ENCODE assay signal across 1 cellular context in genomic region chr18:50475538-50476193, GRCh38.
A peak's percentile ranks its signal among the peaks of the same experiment; 100 is the strongest.
TF ChIP-seq lines count a peak whose summit lies in the region.

No MANE protein-coding gene starts in this region.

TF ChIP-seq in HepG2, 621 proteins besides CTCF, POLR2A, EP300 and RAD21 (continued from another document and continues in another):
- TF ChIP-seq FOXO1 (CRISPR knock-in tag; IDR thresholded peaks at IDR 0.05) (peak; percentile 41; the same call in 1 of the 2 replicates), IKZF4 (CRISPR knock-in tag; IDR thresholded peaks at IDR 0.05; ENCODE audit: borderline replicate concordance, low read depth, not compliant biosample characterization) (no peak), ZNF331 (CRISPR knock-in tag; IDR thresholded peaks at IDR 0.05) (0 out of 2 replicates have a peak, but pooled peaks have one; percentile 29), ZBTB34 (CRISPR knock-in tag; IDR thresholded peaks at IDR 0.05) (0 out of 2 replicates have a peak, but pooled peaks have one; percentile 26), GATAD2A (CRISPR knock-in tag; IDR thresholded peaks at IDR 0.05) (peak; percentile 65), SNRNP70 (IDR thresholded peaks at IDR 0.05; ENCODE audit: low read depth, low read length) (no peak), RFXAP (CRISPR knock-in tag; IDR thresholded peaks at IDR 0.05; ENCODE audit: borderline replicate concordance) (no peak), MATR3 (CRISPR knock-in tag; IDR thresholded peaks at IDR 0.05) (no peak), ZNF615 (CRISPR knock-in tag; IDR thresholded peaks at IDR 0.05; ENCODE audit: borderline replicate concordance) (no peak), ZFY (CRISPR knock-in tag; IDR thresholded peaks at IDR 0.05) (no peak), SNAPC5 (CRISPR knock-in tag; IDR thresholded peaks at IDR 0.05; ENCODE audit: borderline replicate concordance) (no peak), TAF15 (IDR thresholded peaks at IDR 0.05; ENCODE audit: low read depth, low read length, poor library complexity, severe bottlenecking) (no peak), FOXA3 (CRISPR knock-in tag; IDR thresholded peaks at IDR 0.05) (peak; percentile 46; the same call in 1 of the 2 replicates), NCOA2 (CRISPR knock-in tag; IDR thresholded peaks at IDR 0.05) (peak; percentile 30; the same call in 1 of the 2 replicates), NR2F1 (CRISPR knock-in tag; IDR thresholded peaks at IDR 0.05) (peak in 1 of 2 experiments; percentile 27; a peak in 1 of 4 replicates), AHDC1 (CRISPR knock-in tag; IDR thresholded peaks at IDR 0.05; ENCODE audit: borderline replicate concordance) (peak; percentile 52), ZNF768 (CRISPR knock-in tag; IDR thresholded peaks at IDR 0.05) (no peak), POGZ (CRISPR knock-in tag; IDR thresholded peaks at IDR 0.05) (peak; percentile 53; the same call in 1 of the 2 replicates), ISL2 (CRISPR knock-in tag; IDR thresholded peaks at IDR 0.05) (peak; percentile 56; the same call in 1 of the 2 replicates), HMG20A (CRISPR knock-in tag; IDR thresholded peaks at IDR 0.05; ENCODE audit: borderline replicate concordance) (peak; percentile 30; the same call in 1 of the 2 replicates), MAFF (IDR thresholded peaks at IDR 0.05; ENCODE audit: low read depth, low read length) (peak; percentile 91), ZNF574 (CRISPR knock-in tag; IDR thresholded peaks at IDR 0.05) (no peak), PATZ1 (CRISPR knock-in tag; IDR thresholded peaks at IDR 0.05) (peak; percentile 46; the same call in 1 of the 2 replicates), EEA1 (CRISPR knock-in tag; IDR thresholded peaks at IDR 0.05; ENCODE audit: borderline replicate concordance) (no peak), FOXJ3 (CRISPR knock-in tag; IDR thresholded peaks at IDR 0.05; ENCODE audit: borderline replicate concordance) (peak; percentile 48; the same call in 1 of the 2 replicates), NR2C2 (CRISPR knock-in tag; IDR thresholded peaks at IDR 0.05; ENCODE audit: borderline replicate concordance) (0 out of 2 replicates have a peak, but pooled peaks have one; percentile 36), MAFK (conservative IDR thresholded peaks at IDR 0.05 in 1 of 2, IDR thresholded peaks at IDR 0.05 in 1 of 2; ENCODE audit: low read length in 2 of 2) (peak; percentile 91 to 92), NONO (IDR thresholded peaks at IDR 0.05) (no peak), NONO (CRISPR knock-in tag; conservative IDR thresholded peaks at IDR 0.05) (0 out of 2 replicates have a peak, but pooled peaks have one; percentile 48), PITX1 (CRISPR knock-in tag; IDR thresholded peaks at IDR 0.05) (no peak), ZC3H13 (CRISPR knock-in tag; IDR thresholded peaks at IDR 0.05) (no peak), ZBTB7B (CRISPR knock-in tag; IDR thresholded peaks at IDR 0.05) (peak; percentile 60; the same call in 1 of the 2 replicates), ZBTB37 (CRISPR knock-in tag; IDR thresholded peaks at IDR 0.05) (0 out of 2 replicates have a peak, but pooled peaks have one; percentile 26), ZNF329 (CRISPR knock-in tag; IDR thresholded peaks at IDR 0.05; ENCODE audit: low read depth) (no peak), CREB1 (IDR thresholded peaks at IDR 0.05) (no peak), CREB1 (CRISPR knock-in tag; IDR thresholded peaks at IDR 0.05) (no peak), HNF4A (CRISPR knock-in tag; IDR thresholded peaks at IDR 0.05) (peak; percentile 80), ZNF232 (CRISPR knock-in tag; IDR thresholded peaks at IDR 0.05; ENCODE audit: borderline replicate concordance) (no peak), BCL6 (CRISPR knock-in tag; IDR thresholded peaks at IDR 0.05) (peak; percentile 54), RARA (CRISPR knock-in tag; IDR thresholded peaks at IDR 0.05) (no peak), PAXIP1 (CRISPR knock-in tag; conservative IDR thresholded peaks at IDR 0.05) (peak; percentile 56), HDAC1 (CRISPR knock-in tag; IDR thresholded peaks at IDR 0.05) (0 out of 2 replicates have a peak, but pooled peaks have one; percentile 33)
